In genomic region chr7:82156168-82156567, GRCh38 we compare ENCODE assay signal across 20 cellular contexts.
DNase-seq lines count a peak whose midpoint lies in the region; ATAC-seq and TF ChIP-seq lines count a peak whose summit lies in the region.
"Had no signal": no experiment of that assay in that cellular context is flagged by ENCODE, and none has a peak within 500 bp of the region (broad histone marks: within the 10 kb centered on the region; RNA-seq: fewer than 3 reads in every experiment).

No MANE protein-coding gene starts in this region.

- H3K36me3 ChIP-seq in body of pancreas (replicated peaks in 1 of 2; ENCODE audit: insufficient read depth in 1 of 2, low read depth in 2 of 2) = no peaks in the 10 kb centered on the region
- H3K36me3 ChIP-seq: brain microvascular endothelial cell had no signal

- H3K27ac ChIP-seq in body of pancreas = no peak overlapping the region
- H3K27ac ChIP-seq: brain microvascular endothelial cell, coronary artery, skin epidermis had no signal

- H3K27me3 ChIP-seq in body of pancreas = no peaks in the 10 kb centered on the region
- H3K27me3 ChIP-seq: brain microvascular endothelial cell had no signal

- H3K4me1 Mint-ChIP-seq in MCF 10A (ENCODE audit: insufficient read depth, unreplicated experiment) = no peaks in the 10 kb centered on the region
- H3K4me1 Mint-ChIP-seq: activated naive CD8-positive, alpha-beta T cell treated with anti-CD3 and anti-CD28 coated beads, Interleukin-2, amount 10 ng/mL, durations not matched to agents 7 days and 5 days; natural killer cell; T-helper 17 cell had no signal

- no TSS peak for BruUV-seq in MCF 10A (replicated peaks; lab: Mats Ljungman, UMichigan)

- no peak for ATAC-seq in GM21619 (IDR thresholded peaks at IDR 0.05; ENCODE audit: unreplicated experiment)
- no peak for ATAC-seq in body of pancreas
- no peak for ATAC-seq in HG03097 (IDR thresholded peaks at IDR 0.05; ENCODE audit: low FRiP score, unreplicated experiment)
- ATAC-seq: activated CD4-positive, CD25-positive, alpha-beta regulatory T cell treated with anti-CD3 and anti-CD28 coated beads, Interleukin-2, amount 50 U/mL, for 24 hours; natural killer cell; T-helper 17 cell had no signal

- peak; percentile 26 for DNase-seq in ELF-1 (ENCODE audit: low read depth, low spot score)
- DNase-seq in NCI-H146 (lab: John Stamatoyannopoulos, UW) = peak; percentile 96
- peak; percentile 95 for DNase-seq in NCI-H748 (lab: John Stamatoyannopoulos, UW; ENCODE audit: unreplicated experiment)
- peak; percentile 31 for DNase-seq in iPS-NIHi7 (ENCODE audit: extremely low spot score)
- no peak for DNase-seq in MCF 10A (ENCODE audit: unreplicated experiment)
- DNase-seq in body of pancreas = no peak
- DNase-seq: activated naive CD8-positive, alpha-beta T cell treated with anti-CD3 and anti-CD28 coated beads, Interleukin-2, amount 10 ng/mL, durations not matched to agents 7 days and 5 days; brain microvascular endothelial cell; Calu3; GDM1; Karpas-422; natural killer cell; stimulated activated CD8-positive, alpha-beta memory T cell treated with anti-CD3 and anti-CD28 coated beads, Interleukin-4, amount 100 ng/mL, for 48 hours; T-helper 17 cell had no signal

- H3K4me1 ChIP-seq in body of pancreas = no peaks in the 10 kb centered on the region

- intact Hi-C loops in MCF 10A (cut with micrococcal nuclease) = no loop called here
- intact Hi-C loops in body of pancreas (cut with DNase I) = no loop called here

- no peaks in the 10 kb centered on the region for H3K9me3 ChIP-seq in body of pancreas

- POLR2A ChIA-PET in MCF 10A (lab: Yijun Ruan, JAX) = no interaction called here

- no peak overlapping the region for H3K27ac Mint-ChIP-seq in MCF 10A (ENCODE audit: low read depth, unreplicated experiment)
- H3K27ac Mint-ChIP-seq: activated naive CD8-positive, alpha-beta T cell treated with anti-CD3 and anti-CD28 coated beads, Interleukin-2, amount 10 ng/mL, durations not matched to agents 7 days and 5 days; activated T-helper 1 cell treated with anti-CD3 and anti-CD28 coated beads, Interleukin-12 subunit alpha, Interleukin-12 subunit beta, Interleukin-2, Interleukin-4 antibody, amounts not matched to agents 30 ng/mL and 10 ng/mL and 1 ng/mL, durations not matched to agents 14 hours and 24 hours and 36 hours; natural killer cell; T-helper 17 cell had no signal

- H3K4me3 Mint-ChIP-seq in MCF 10A (ENCODE audit: unreplicated experiment) = no peak overlapping the region
- H3K4me3 Mint-ChIP-seq: activated naive CD8-positive, alpha-beta T cell treated with anti-CD3 and anti-CD28 coated beads, Interleukin-2, amount 10 ng/mL, durations not matched to agents 7 days and 5 days; activated T-helper 1 cell treated with anti-CD3 and anti-CD28 coated beads, Interleukin-12 subunit alpha, Interleukin-12 subunit beta, Interleukin-2, Interleukin-4 antibody, amounts not matched to agents 30 ng/mL and 10 ng/mL and 1 ng/mL, durations not matched to agents 14 hours and 24 hours and 36 hours; natural killer cell; T-helper 17 cell had no signal

- TF ChIP-seq POLR2A in body of pancreas (IDR thresholded peaks at IDR 0.05) = no peak

- H3K4me3 ChIP-seq in body of pancreas = no peak overlapping the region
- H3K4me3 ChIP-seq: coronary artery, skin epidermis had no signal

- peaks cover 43% of the 10 kb centered on the region for H3K27me3 Mint-ChIP-seq in MCF 10A (ENCODE audit: insufficient read depth, unreplicated experiment)
- H3K27me3 Mint-ChIP-seq: activated naive CD8-positive, alpha-beta T cell treated with anti-CD3 and anti-CD28 coated beads, Interleukin-2, amount 10 ng/mL, durations not matched to agents 7 days and 5 days; T-helper 17 cell had no signal

- no peaks in the 10 kb centered on the region for H3K36me3 Mint-ChIP-seq in MCF 10A (ENCODE audit: insufficient read depth, unreplicated experiment)
- H3K36me3 Mint-ChIP-seq: activated naive CD8-positive, alpha-beta T cell treated with anti-CD3 and anti-CD28 coated beads, Interleukin-2, amount 10 ng/mL, durations not matched to agents 7 days and 5 days; natural killer cell had no signal

- CTCF ChIA-PET in MCF 10A (lab: Yijun Ruan, JAX) = no interaction called here

- no peaks in the 10 kb centered on the region for H3K9me3 Mint-ChIP-seq in MCF 10A (ENCODE audit: unreplicated experiment)
- H3K9me3 Mint-ChIP-seq: activated naive CD8-positive, alpha-beta T cell treated with anti-CD3 and anti-CD28 coated beads, Interleukin-2, amount 10 ng/mL, durations not matched to agents 7 days and 5 days; activated T-helper 1 cell treated with anti-CD3 and anti-CD28 coated beads, Interleukin-12 subunit alpha, Interleukin-12 subunit beta, Interleukin-2, Interleukin-4 antibody, amounts not matched to agents 30 ng/mL and 10 ng/mL and 1 ng/mL, durations not matched to agents 14 hours and 24 hours and 36 hours had no signal

- WGBS in body of pancreas, 2 donors = 29% methylated on average over 3 of the region's 3 CpGs

- TF ChIP-seq CTCF in MCF 10A (IDR thresholded peaks at IDR 0.05; ENCODE audit: unreplicated experiment) = no peak
- no peak for TF ChIP-seq CTCF in body of pancreas (IDR thresholded peaks at IDR 0.05)

Comparison
In these comparisons a context has a peak if more than half of its experiments do, and no peak if none do; other contexts are left out.
1. DNase-seq: peak in ELF-1 (single experiment), NCI-H146 (single experiment), NCI-H748 (single experiment) and iPS-NIHi7 (single experiment); none in MCF 10A (single experiment) and body of pancreas (0 of 4).